ENCODE assay signal across 9 cellular contexts in the genomic region with DNA sequence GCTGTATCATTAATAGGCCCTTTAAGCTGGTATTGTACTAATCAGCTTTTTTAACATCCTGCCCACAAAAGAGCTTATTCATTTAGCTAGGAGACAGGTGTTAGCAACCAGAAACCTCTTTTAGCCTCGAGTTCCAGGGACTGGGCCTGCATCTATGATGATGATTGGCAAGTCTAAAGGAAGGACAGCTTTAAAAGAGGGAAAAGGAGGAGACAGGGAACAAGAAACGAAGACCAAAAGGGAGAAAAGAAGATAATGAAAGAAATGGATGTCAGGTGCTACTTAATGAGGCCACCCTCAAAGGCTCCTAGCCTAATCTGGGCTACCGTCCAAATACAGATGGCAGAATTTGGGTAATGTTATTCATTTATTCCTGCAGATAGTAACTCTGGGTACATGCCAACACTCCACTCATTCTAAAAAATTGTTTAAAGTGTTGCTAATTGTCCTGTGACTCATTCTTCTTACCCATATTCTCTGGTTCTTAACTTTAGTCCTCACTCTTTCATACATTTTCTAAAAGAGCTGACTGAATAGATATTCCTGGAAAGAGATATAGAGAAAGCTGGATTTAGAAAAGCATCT. TPM values are rescaled to one million over a fixed set of nuclear protein-coding genes. Genes with fewer than 3 reads are reported as not detected.
A peak's percentile ranks its signal among the peaks of the same experiment; 100 is the strongest.
DNase-seq lines count a peak whose midpoint lies in the region; ATAC-seq and TF ChIP-seq lines count a peak whose summit lies in the region.
"Had no signal": no experiment of that assay in that cellular context is flagged by ENCODE, and none has a peak within 500 bp of the region (broad histone marks: within the 10 kb centered on the region; RNA-seq: fewer than 3 reads in every experiment).

No MANE protein-coding gene starts in this region.

- POLR2A ChIA-PET in BJ (lab: Charles Lee): no interaction called here

- no peak for ATAC-seq in HG02623 (IDR thresholded peaks at IDR 0.05; ENCODE audit: unreplicated experiment)

- TF ChIP-seq CTCF in BJ (IDR thresholded peaks at IDR 0.05; ENCODE audit: insufficient read depth, low read depth, low read length): no peak
- no peak for TF ChIP-seq CTCF in HFFc6 (IDR thresholded peaks at IDR 0.05)
- TF ChIP-seq CTCF in fibroblast of villous mesenchyme (IDR thresholded peaks at IDR 0.05; ENCODE audit: insufficient read depth, low read depth, low read length): no peak
- no peak for TF ChIP-seq CTCF in right atrium auricular region (IDR thresholded peaks at IDR 0.05)

- peak overlapping the region; percentile 24 for H3K4me3 Mint-ChIP-seq in HFFc6

- no peaks in the 10 kb centered on the region for H3K9me3 Mint-ChIP-seq in HFFc6

- H3K4me3 ChIP-seq in BJ (ENCODE audit: low read depth, low read length) (no peak overlapping the region), fibroblast of villous mesenchyme (ENCODE audit: low read depth, low read length) (no peak overlapping the region), right atrium auricular region (no peak overlapping the region)

- H3K27me3 ChIP-seq in BJ (ENCODE audit: control insufficient read depth, insufficient read depth, low read length): no peaks in the 10 kb centered on the region
- no peaks in the 10 kb centered on the region for H3K27me3 ChIP-seq in right atrium auricular region

- no peak overlapping the region for H3K27ac ChIP-seq in right atrium auricular region

- peak overlapping the region; percentile 39 for H3K27ac Mint-ChIP-seq in HFFc6

- H3K36me3 ChIP-seq in BJ (ENCODE audit: control insufficient read depth, insufficient read depth, low read length) (no peaks in the 10 kb centered on the region), right atrium auricular region (no peaks in the 10 kb centered on the region)

- CTCF ChIA-PET in BJ (lab: Yijun Ruan, JAX): interaction anchor here (0.9 to 1.6 kb wide), 2 partner anchors 14 to 18 kb away, joined by 3 to 4 read pairs; no protein-coding TSS in a partner anchor

- peaks cover 0 to 10% of the 10 kb centered on the region in 2 donors for H3K4me1 ChIP-seq in right atrium auricular region

- H3K9me3 ChIP-seq in right atrium auricular region: no peaks in the 10 kb centered on the region

- no peaks in the 10 kb centered on the region for H3K36me3 Mint-ChIP-seq in HFFc6 (ENCODE audit: low read depth)

- no peaks in the 10 kb centered on the region for H3K27me3 Mint-ChIP-seq in HFFc6 (ENCODE audit: insufficient read depth)

- DNase-seq in BJ (ENCODE audit: low read depth) (peak; percentile 74), HFFc6 (peak; percentile 84), SW 1271 (lab: John Stamatoyannopoulos, UW) (peak; percentile 30 to 77), fibroblast of villous mesenchyme (ENCODE audit: low read depth) (peak; percentile 65), HPDE6-E6E7 (ENCODE audit: extremely low spot score) (no peak), right atrium auricular region (ENCODE audit: low spot score) (no peak), cortex of kidney (lab: John Stamatoyannopoulos, UW) (no peak)

- H3K4me1 Mint-ChIP-seq in HFFc6 (ENCODE audit: low read depth): peaks cover 71% of the 10 kb centered on the region

RNA-seq across cellular contexts. Expression of gene RFFL, which starts 18.7 kb away (rescaled TPM):
- 9.1 and 10.6 TPM in 2 replicates for polyA plus RNA-seq in BJ (2011; rRNA removed)
- 25.6 and 38.9 TPM in 2 replicates for polyA minus RNA-seq in BJ (2011; rRNA and poly(A)+ RNA removed)
- total RNA-seq in HFFc6 (2021; fragmentation: NEBNext Ultra II Directional; extraction: Animal tissue kit (Norgen Biotek cat#: 25700)): 10 to 100 TPM; 12.0 to 18.5 (median 13.6) TPM
- total RNA-seq in fibroblast of villous mesenchyme: 11.9 and 15.1 TPM in 2 replicates
- total RNA-seq in right atrium auricular region: 10 to 100 TPM; 12.2 to 20.1 TPM

RNA-seq across cellular contexts. Expression of gene RAD51D, which starts 37.5 kb away (rescaled TPM):
- 13.1 and 16.1 TPM in 2 replicates for polyA plus RNA-seq in BJ (2011; rRNA removed)
- polyA minus RNA-seq in BJ (2011; rRNA and poly(A)+ RNA removed): 6.8 and 10.7 TPM in 2 replicates
- 10 to 100 TPM in 5 of 6 experiments, 1 to 10 TPM in 1; 8.9 to 14.1 (median 12.7) TPM for total RNA-seq in HFFc6 (2021; fragmentation: NEBNext Ultra II Directional; extraction: Animal tissue kit (Norgen Biotek cat#: 25700))
- total RNA-seq in fibroblast of villous mesenchyme (8.6 and 12.6 TPM in 2 replicates), right atrium auricular region (1 to 10 TPM; 2.0 to 4.5 TPM)

RNA-seq across cellular contexts. Expression of gene FNDC8, which starts 39.2 kb away (rescaled TPM):
- not detected in 2 replicates for polyA plus RNA-seq in BJ (2011; rRNA removed)
- not detected in 2 replicates for polyA minus RNA-seq in BJ (2011; rRNA and poly(A)+ RNA removed)
- total RNA-seq in HFFc6 (2021; fragmentation: NEBNext Ultra II Directional; extraction: Animal tissue kit (Norgen Biotek cat#: 25700)): not detected
- total RNA-seq in fibroblast of villous mesenchyme (not detected in 2 replicates), right atrium auricular region (not detected)
- total RNA-seq: epithelial cell of proximal tubule had no signal

RNA-seq across cellular contexts. Expression of gene NLE1, which starts 59.9 kb away (rescaled TPM):
- polyA plus RNA-seq in BJ (2011; rRNA removed): 8.1 and 14.9 TPM in 2 replicates
- 7.9 and 15.0 TPM in 2 replicates for polyA minus RNA-seq in BJ (2011; rRNA and poly(A)+ RNA removed)
- 10 to 100 TPM; 15.2 to 21.0 (median 18.5) TPM for total RNA-seq in HFFc6 (2021; fragmentation: NEBNext Ultra II Directional; extraction: Animal tissue kit (Norgen Biotek cat#: 25700))
- 13.8 and 16.1 TPM in 2 replicates for total RNA-seq in fibroblast of villous mesenchyme
- 1 to 10 TPM; 3.6 to 8.2 TPM for total RNA-seq in right atrium auricular region

Comparison
In these comparisons a context has a peak if more than half of its experiments do, and no peak if none do; other contexts are left out.
1. DNase-seq: peak in BJ (single experiment), HFFc6 (single experiment), SW 1271 (2 of 2) and fibroblast of villous mesenchyme (single experiment); none in HPDE6-E6E7 (single experiment), right atrium auricular region (single experiment) and cortex of kidney (single experiment).